Comparison of ENCODE assay signal across 18 cellular contexts in genomic region chr17:18002171-18002570, GRCh38.
"Had no signal": no experiment of that assay in that cellular context is flagged by ENCODE, and none has a peak within 500 bp of the region (broad histone marks: within the 10 kb centered on the region; RNA-seq: fewer than 3 reads in every experiment).

No MANE protein-coding gene starts in this region.

- H3K4me1 ChIP-seq: esophagus squamous epithelium, gastroesophageal sphincter, thyroid gland had no signal

- ATAC-seq: activated CD4-positive, alpha-beta T cell treated with anti-CD3 and anti-CD28 coated beads for 36 hours; gastroesophageal sphincter; heart left ventricle; WTC11 had no signal

- H3K27ac ChIP-seq: cardiac muscle cell, esophagus squamous epithelium, gastroesophageal sphincter, heart left ventricle, left ventricle myocardium inferior, thyroid gland had no signal

- H3K9me3 ChIP-seq: esophagus squamous epithelium, gastroesophageal sphincter, heart left ventricle, left ventricle myocardium inferior, thyroid gland had no signal

- FAIRE-seq: TTC549 had no signal

- H3K27me3 ChIP-seq: cardiac muscle cell, esophagus squamous epithelium, gastroesophageal sphincter, heart left ventricle, thyroid gland had no signal

- DNase-seq: activated CD4-positive, alpha-beta T cell treated with anti-CD3 and anti-CD28 coated beads for 36 hours; activated CD4-positive, alpha-beta T cell treated with anti-CD3 and anti-CD28 coated beads, Interleukin-2, amount 50 U/mL, for 48 hours; amniotic stem cell; effector CD8-positive, alpha-beta T cell; esophagus squamous epithelium; left ventricle myocardium inferior; mammary epithelial cell; nephron progenitor cell; nucleus accumbens; retina; stimulated activated CD8-positive, alpha-beta memory T cell treated with anti-CD3 and anti-CD28 coated beads, Interleukin-4, amount 100 ng/mL, for 48 hours; stimulated activated naive CD4-positive, alpha-beta T cell treated with Interleukin-2 at 50 U/mL for 16 hours; thyroid gland had no signal

- H3K4me3 ChIP-seq: cardiac muscle cell, esophagus squamous epithelium, gastroesophageal sphincter, heart left ventricle, left ventricle myocardium inferior, thyroid gland had no signal

- H3K36me3 ChIP-seq: cardiac muscle cell, left ventricle myocardium inferior, thyroid gland had no signal
